8 cellular contexts compared by ENCODE assay signal in genomic region chr9:133356391-133357091, GRCh38. TPM values are rescaled to one million over a fixed set of nuclear protein-coding genes. Genes with fewer than 3 reads are reported as not detected.
DNase-seq lines count a peak whose midpoint lies in the region; ATAC-seq and TF ChIP-seq lines count a peak whose summit lies in the region.

A gene with protein sequence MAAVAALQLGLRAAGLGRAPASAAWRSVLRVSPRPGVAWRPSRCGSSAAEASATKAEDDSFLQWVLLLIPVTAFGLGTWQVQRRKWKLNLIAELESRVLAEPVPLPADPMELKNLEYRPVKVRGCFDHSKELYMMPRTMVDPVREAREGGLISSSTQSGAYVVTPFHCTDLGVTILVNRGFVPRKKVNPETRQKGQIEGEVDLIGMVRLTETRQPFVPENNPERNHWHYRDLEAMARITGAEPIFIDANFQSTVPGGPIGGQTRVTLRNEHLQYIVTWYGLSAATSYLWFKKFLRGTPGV (minus strand): TSS chr9:133356487. CDS start chr9:133356453, 34 bp downstream.
SURF2 (plus strand) TSS chr9:133356550; CDS start chr9:133356593, 43 bp downstream.

- H2BK20ac ChIP-seq in IMR-90 (ENCODE audit: low read depth, low read length), result no peak within 1 kb of the TSS

- 0% methylated on average over 19 of the region's 78 CpGs; no CpG with 5 or more reads in 1 of the 2 experiments for WGBS in IMR-90 (ENCODE audit: extremely low coverage in 2 of 2, insufficient read length in 1 of 2), 2 experiments
- WGBS in stomach, 5 donors, result 0 to 2% (median 1%) methylated on average over 32 to 78 of the region's 78 CpGs

- peak within 1 kb of the TSS; percentile 88 for H3K9ac ChIP-seq in IMR-90 (ENCODE audit: low read depth, low read length)
- H3K9ac ChIP-seq in neural progenitor cell, result peak within 1 kb of the TSS; percentile 84

- H3K14ac ChIP-seq in IMR-90 (replicated peaks; ENCODE audit: low read depth, low read length), result peak within 1 kb of the TSS; percentile 81; the same call in 1 of the 2 replicates

- peak within 1 kb of the TSS; percentile 43; the same call in 1 of the 2 replicates for H2BK120ac ChIP-seq in IMR-90 (ENCODE audit: low read depth, low read length)

- CTCF ChIA-PET in CD4-positive, alpha-beta T cell (lab: Charles Lee), result interaction anchor here (1.0 to 2.2 kb wide), 8 partner anchors 13 to 209 kb away, joined by 3 to 19 read pairs (median 4); partner anchors contain the start of gene STKLD1
- CTCF ChIA-PET in IMR-90 (lab: Yijun Ruan, JAX), result no interaction called here

- peak; percentile 81 to 94 (median 88) for DNase-seq in CD4-positive, alpha-beta T cell
- peak; percentile 66 for DNase-seq in IMR-90
- peak; percentile 68 to 88 for DNase-seq in SHP77 (lab: John Stamatoyannopoulos, UW)
- DNase-seq in activated effector memory CD4-positive, alpha-beta T cell treated with anti-CD3 and anti-CD28 coated beads, Interleukin-2, amount 50 U/mL, for 16 hours, result peak; percentile 97
- DNase-seq in foreskin fibroblast, result peak; percentile 81 to 94
- DNase-seq in neural progenitor cell (ENCODE audit: low spot score), result peak; percentile 95
- peak; percentile 93 for DNase-seq in stomach

- TF ChIP-seq CTCF in CD4-positive, alpha-beta T cell (IDR thresholded peaks at IDR 0.05), result no peak
- TF ChIP-seq CTCF in IMR-90 (conservative IDR thresholded peaks at IDR 0.05; ENCODE audit: low read depth, low read length) (no peak), foreskin fibroblast (IDR thresholded peaks at IDR 0.05; ENCODE audit: low read depth, low read length) (no peak), neural progenitor cell (IDR thresholded peaks at IDR 0.05) (no peak), stomach (IDR thresholded peaks at IDR 0.05) (peak in 1 of 7 experiments; percentile 10)

- POLR2A ChIA-PET in CD4-positive, alpha-beta T cell (lab: Charles Lee), result interaction anchor here (1.1 to 7.4 kb wide), 6 partner anchors 9 to 412 kb away, joined by 3 to 109 read pairs (median 9); partner anchors contain the start of genes GTF3C5, MED22, RPL7A and STKLD1
- POLR2A ChIA-PET in IMR-90 (lab: Charles Lee; ENCODE audit: unreplicated experiment), result interaction anchor here (1.1 kb wide), 1 partner anchor 9 kb away, joined by 6 read pairs; the partner anchor contains the start of genes MED22 and RPL7A

- peak; percentile 40; the same call in 1 of the 2 replicates for TF ChIP-seq POLR2A in IMR-90 (IDR thresholded peaks at IDR 0.05; ENCODE audit: low read depth, low read length)
- no peak for TF ChIP-seq POLR2A in stomach (IDR thresholded peaks at IDR 0.05)

- peaks cover 33% of the 10 kb centered on the region for H3K79me2 ChIP-seq in neural progenitor cell (ENCODE audit: low read depth)

- H3K27ac ChIP-seq in CD4-positive, alpha-beta T cell (ENCODE audit: low read depth, low read length), result peak within 1 kb of the TSS; percentile 79
- H3K27ac ChIP-seq in IMR-90 (ENCODE audit: insufficient read depth, low read length) (peak within 1 kb of the TSS; percentile 87), neural progenitor cell (no peak within 1 kb of the TSS), stomach (peak within 1 kb of the TSS; percentile 52 to 92 (median 81))

- H3K4me3 ChIP-seq in IMR-90 (ENCODE audit: insufficient read depth, low read depth, low read length) (peak within 1 kb of the TSS; percentile 99), foreskin fibroblast (ENCODE audit: low read depth in 1 of 2, low read length in 2 of 2) (peak within 1 kb of the TSS; percentile 70 to 92), neural progenitor cell (peak within 1 kb of the TSS; percentile 88), stomach (peak within 1 kb of the TSS; percentile 85 to 97 (median 92))

- H2BK15ac ChIP-seq in IMR-90 (ENCODE audit: low read depth, low read length), result no peak within 1 kb of the TSS

- H4K5ac ChIP-seq in IMR-90 (ENCODE audit: low read depth, low read length), result peak within 1 kb of the TSS; percentile 83

- H3K27ac Mint-ChIP-seq in CD4-positive, alpha-beta T cell, result peak within 1 kb of the TSS; percentile 88
- peak within 1 kb of the TSS; percentile 46 for H3K27ac Mint-ChIP-seq in neural progenitor cell

- TF ChIP-seq EP300 in stomach (IDR thresholded peaks at IDR 0.05), result no peak

- H3K4me1 Mint-ChIP-seq in CD4-positive, alpha-beta T cell (ENCODE audit: low read depth), result peaks cover 27% of the 10 kb centered on the region
- H3K4me1 Mint-ChIP-seq in neural progenitor cell, result peaks cover 13% of the 10 kb centered on the region

- H3K4me3 Mint-ChIP-seq in CD4-positive, alpha-beta T cell, result peak within 1 kb of the TSS; percentile 92
- H3K4me3 Mint-ChIP-seq in neural progenitor cell, result peak within 1 kb of the TSS; percentile 93

- H2AK9ac ChIP-seq in IMR-90 (replicated peaks; ENCODE audit: low read depth, low read length, poor library complexity), result peak within 1 kb of the TSS; percentile 96

- H3K4ac ChIP-seq in IMR-90 (ENCODE audit: low read depth, low read length), result peak within 1 kb of the TSS; percentile 87

- peaks cover 27 to 80% of the 10 kb centered on the region in 2 experiments for H3K79me1 ChIP-seq in IMR-90 (ENCODE audit: low read depth in 1 of 2, low read length in 2 of 2)

- H3K23ac ChIP-seq in IMR-90 (ENCODE audit: low read depth, low read length), result peak within 1 kb of the TSS; percentile 75; the same call in 1 of the 2 replicates

- H4K91ac ChIP-seq in IMR-90 (ENCODE audit: insufficient read depth, low read depth, low read length), result peak within 1 kb of the TSS; percentile 66

- H3K9me3 Mint-ChIP-seq in CD4-positive, alpha-beta T cell, result no peaks in the 10 kb centered on the region
- no peaks in the 10 kb centered on the region for H3K9me3 Mint-ChIP-seq in neural progenitor cell

- H3K27me3 ChIP-seq in CD4-positive, alpha-beta T cell (ENCODE audit: control insufficient read depth, insufficient read depth, low read length), result no peaks in the 10 kb centered on the region
- H3K27me3 ChIP-seq in IMR-90 (ENCODE audit: control insufficient read depth, insufficient read depth, low read length) (no peaks in the 10 kb centered on the region), neural progenitor cell (no peaks in the 10 kb centered on the region), stomach (no peaks in the 10 kb centered on the region)

- ATAC-seq in CD4-positive, alpha-beta T cell (ENCODE audit: poor library complexity), result peak; percentile 95
- ATAC-seq in GM19452 (IDR thresholded peaks at IDR 0.05; ENCODE audit: unreplicated experiment) (peak; percentile 70), IMR-90 (ENCODE audit: low read depth) (peak; percentile 83)

- peak within 1 kb of the TSS; percentile 66 for H2AK5ac ChIP-seq in IMR-90 (ENCODE audit: low read depth, low read length)

- in situ Hi-C loops in IMR-90 (cut with MboI; ENCODE audit: low sequenced_read_pairs), result no loop called here

- H2AFZ ChIP-seq in IMR-90 (replicated peaks; ENCODE audit: low read length, poor library complexity) (peak within 1 kb of the TSS; percentile 93), neural progenitor cell (replicated peaks) (no peak within 1 kb of the TSS)

- H3K36me3 ChIP-seq in IMR-90 (ENCODE audit: control insufficient read depth, insufficient read depth, low read length) (peaks cover 42% of the 10 kb centered on the region), neural progenitor cell (no peaks in the 10 kb centered on the region), stomach (peaks cover 30 to 62% (median 55%) of the 10 kb centered on the region in 4 donors)

- peaks cover 56% of the 10 kb centered on the region for H3K36me3 Mint-ChIP-seq in CD4-positive, alpha-beta T cell (ENCODE audit: low read depth)
- peaks cover 20% of the 10 kb centered on the region for H3K36me3 Mint-ChIP-seq in neural progenitor cell

- BruUV-seq in IMR-90 (replicated peaks; lab: Mats Ljungman, UMichigan), result no TSS peak

- no peaks in the 10 kb centered on the region; the same call in 1 of the 2 replicates for H3K9me1 ChIP-seq in IMR-90 (ENCODE audit: insufficient read depth, low read length)

- H3K4me1 ChIP-seq in IMR-90 (ENCODE audit: control insufficient read depth, insufficient read depth, low read length) (peaks cover 10% of the 10 kb centered on the region; the same call in 1 of the 2 replicates), neural progenitor cell (peaks cover 11% of the 10 kb centered on the region), stomach (peaks cover 31 to 66% (median 61%) of the 10 kb centered on the region in 4 donors)

- peak within 1 kb of the TSS; percentile 82 to 89; a peak in 2 of 4 replicates for H4K8ac ChIP-seq in IMR-90 (ENCODE audit: low read depth in 2 of 2, low read length in 2 of 2)

- peak within 1 kb of the TSS; percentile 60; the same call in 1 of the 2 replicates for H3K56ac ChIP-seq in IMR-90 (ENCODE audit: extremely low read depth, insufficient read depth, low read length)

- no peaks in the 10 kb centered on the region for H3K27me3 Mint-ChIP-seq in CD4-positive, alpha-beta T cell
- H3K27me3 Mint-ChIP-seq in neural progenitor cell (ENCODE audit: insufficient read depth, low read depth), result peaks cover 3% of the 10 kb centered on the region

- intact Hi-C loops in CD4-positive, alpha-beta T cell (cut with DNase I, micrococcal nuclease), result loop anchor here (1.0 to 10.0 kb wide), 6 partner anchors 8 to 668 kb away; partner anchors contain the start of genes BRD3OS (in 1 of the 2), MED22 (in 1 of the 2), REXO4 (in 1 of the 2) and RPL7A (in 1 of the 2)
- intact Hi-C loops in IMR-90 (cut with micrococcal nuclease) (loop anchor here (2.0 kb wide), 1 partner anchor 130 kb away; no protein-coding TSS in a partner anchor), stomach (cut with DNase I; ENCODE audit: low total_unique reads) (no loop called here)

- dilution Hi-C loops in IMR-90 (cut with HindIII; ENCODE audit: low sequenced_read_pairs, unreplicated experiment), result no loop called here

- TF ChIP-seq RAD21 in IMR-90 (IDR thresholded peaks at IDR 0.05; ENCODE audit: low read length), result no peak

- H4K20me1 ChIP-seq in IMR-90 (ENCODE audit: insufficient read depth, low read length) (peaks cover 51% of the 10 kb centered on the region), neural progenitor cell (ENCODE audit: low read depth) (peaks cover 64% of the 10 kb centered on the region)

- peak within 1 kb of the TSS; percentile 58; the same call in 1 of the 2 replicates for H3K18ac ChIP-seq in IMR-90 (ENCODE audit: low read depth, low read length)

- peak within 1 kb of the TSS; percentile 43 for H2BK5ac ChIP-seq in IMR-90 (ENCODE audit: low read depth, low read length, poor library complexity, severe bottlenecking)

- peaks cover 38% of the 10 kb centered on the region for H3F3A ChIP-seq in neural progenitor cell (ENCODE audit: low read depth)

- H3K4me2 ChIP-seq in IMR-90 (ENCODE audit: low read depth, low read length), result peak within 1 kb of the TSS; percentile 97
- peak within 1 kb of the TSS; percentile 77 for H3K4me2 ChIP-seq in neural progenitor cell

- H3K9me3 ChIP-seq in CD4-positive, alpha-beta T cell (ENCODE audit: control insufficient read depth, low read length), result no peaks in the 10 kb centered on the region
- H3K9me3 ChIP-seq in IMR-90 (ENCODE audit: control insufficient read depth, insufficient read depth, low read length) (no peaks in the 10 kb centered on the region), neural progenitor cell (ENCODE audit: low read depth) (no peaks in the 10 kb centered on the region), stomach (no peaks in the 10 kb centered on the region)

RNA-seq across cellular contexts. Expression of the first gene that starts in this region (rescaled TPM):
- 10 to 100 TPM; 42.5 to 45.9 TPM for total RNA-seq in CD4-positive, alpha-beta T cell
- total RNA-seq in IMR-90 (2012; rRNA removed), result 10.3 and 15.1 TPM in 2 replicates
- 23.4 and 24.5 TPM in 2 replicates for polyA plus RNA-seq in IMR-90 (2012; rRNA removed)
- 26.2 and 28.8 TPM in 2 replicates for polyA plus RNA-seq in IMR-90 (2012; cell fraction: cytosol; rRNA removed)
- 30.8 and 41.3 TPM in 2 replicates for polyA plus RNA-seq in IMR-90 (2012; cell fraction: nucleus; rRNA removed; ENCODE audit: low replicate concordance)
- total RNA-seq in neural progenitor cell (ENCODE audit: low replicate concordance), result 31.0 and 36.7 TPM in 2 replicates
- total RNA-seq in stomach, result 10 to 100 TPM in 3 of 5 donors, 1 to 10 TPM in 2; 1.7 to 46.9 (median 22.6) TPM
- 100 to 1,000 TPM in 1 of 3 donors, 10 to 100 TPM in 2; 92.5 to 118 (median 95.5) TPM for polyA plus RNA-seq in stomach

RNA-seq across cellular contexts. Expression of gene SURF2, which starts in this region (rescaled TPM):
- total RNA-seq in CD4-positive, alpha-beta T cell, result 10 to 100 TPM; 12.7 TPM
- total RNA-seq in IMR-90 (2012; rRNA removed), result 9.9 and 12.5 TPM in 2 replicates
- polyA plus RNA-seq in IMR-90 (2012; rRNA removed), result 16.3 and 21.8 TPM in 2 replicates
- 15.3 and 16.3 TPM in 2 replicates for polyA plus RNA-seq in IMR-90 (2012; cell fraction: cytosol; rRNA removed)
- 6.4 and 7.7 TPM in 2 replicates for polyA plus RNA-seq in IMR-90 (2012; cell fraction: nucleus; rRNA removed; ENCODE audit: low replicate concordance)
- total RNA-seq in neural progenitor cell (ENCODE audit: low replicate concordance), result 16.0 and 19.6 TPM in 2 replicates
- 10 to 100 TPM in 2 of 5 donors, 1 to 10 TPM in 3; 1.8 to 75.3 (median 7.1) TPM for total RNA-seq in stomach
- polyA plus RNA-seq in stomach, result 10 to 100 TPM; 45.4 to 54.4 (median 47.1) TPM
